23 cellular contexts compared by ENCODE assay signal in the genomic region with DNA sequence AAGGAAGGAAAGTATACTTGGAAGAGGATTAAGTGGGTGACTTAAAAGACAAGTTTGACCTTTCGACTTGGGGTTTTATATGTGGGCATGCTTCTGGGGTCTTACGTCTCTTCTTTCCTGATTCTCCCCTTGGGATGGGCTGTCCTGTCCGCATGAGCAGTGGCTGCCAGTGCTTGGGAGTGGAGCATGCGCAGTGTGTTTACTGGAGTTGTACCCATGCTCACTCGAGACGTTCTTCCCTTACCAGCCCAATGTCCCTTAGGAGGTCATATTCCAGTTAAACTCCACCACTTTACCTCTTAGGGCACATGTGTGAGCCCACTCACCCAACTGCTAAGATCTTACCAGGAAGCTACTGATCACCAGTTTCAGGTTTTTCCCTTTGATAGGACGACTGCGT.
"Had no signal": no experiment of that assay in that cellular context is flagged by ENCODE, and none has a peak within 500 bp of the region (broad histone marks: within the 10 kb centered on the region; RNA-seq: fewer than 3 reads in every experiment).

No MANE protein-coding gene starts in this region.

- H3K36me3 ChIP-seq: MG63 had no signal

- H3K27me3 ChIP-seq: MG63 had no signal

- H3K27ac ChIP-seq: HL-60, RWPE1 had no signal

- ATAC-seq: Panc1, PC-3, SK-N-SH treated with all-trans-retinoic acid at 6 μM for 48 hours had no signal

- H3K4me3 ChIP-seq: MG63 had no signal

- DNase-seq: Karpas-422; KG1; MG63; NCI-H1092 treated with DMSO at 0.1 percent for 48 hours; NCI-H1436; NCI-H187; NCI-H2029; NCI-H2081 treated with DMSO at 0.1 percent for 48 hours; NCI-H2171; NCI-H226; NCI-H446; NCI-H510A; NCI-H524 treated with DMSO at 0.1 percent for 48 hours; NCI-H69; NCI-H774; NK-92 treated with Interleukin-12 subunit alpha and Interleukin-12 subunit beta, amount 100 ng/mL, for 24 hours; PC-3; SHP77 had no signal

- H3K9me3 ChIP-seq: MG63 had no signal

- FAIRE-seq: HTR-8/SVneo had no signal
